ENCODE assay signal across 1 cellular context in the genomic region with DNA sequence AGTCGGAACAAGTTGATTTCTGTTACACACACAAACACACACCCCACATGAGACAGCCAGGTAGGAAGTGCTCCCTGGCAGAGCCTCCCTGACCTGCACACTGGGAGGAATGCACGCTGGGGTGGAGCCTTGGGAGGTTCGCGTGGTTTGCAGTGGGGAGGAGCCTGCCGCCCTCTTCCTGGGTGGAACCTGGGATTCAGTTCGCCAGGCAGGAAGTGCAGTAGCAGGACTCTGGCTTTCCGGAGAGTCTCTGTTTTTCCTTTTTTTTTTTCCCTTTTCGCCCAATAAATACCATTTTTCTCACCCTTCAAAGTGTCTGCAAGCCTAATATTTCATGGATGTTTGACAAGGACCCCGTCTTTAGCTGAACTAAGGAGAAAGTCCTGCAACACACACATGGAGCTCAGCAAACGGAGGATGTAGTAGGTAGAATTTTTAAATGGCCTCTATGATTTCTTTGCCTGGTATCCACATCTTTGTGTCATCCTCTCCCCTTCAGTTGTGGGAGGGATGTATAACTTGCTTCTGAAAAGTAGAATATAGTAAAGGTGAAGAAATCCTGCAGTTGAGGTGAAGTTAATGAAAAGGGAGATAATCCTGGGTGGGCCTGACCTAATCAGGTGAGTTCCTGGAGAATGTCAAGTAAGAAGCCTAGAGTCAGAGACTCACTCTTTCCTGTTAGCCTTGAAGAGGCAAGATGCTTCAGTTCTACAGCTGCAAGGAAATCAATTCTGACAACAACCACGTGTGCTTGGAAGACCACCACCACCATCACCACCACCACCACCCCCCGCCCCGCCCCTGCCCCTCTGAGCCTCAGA.
TF ChIP-seq lines count a peak whose summit lies in the region.

No MANE protein-coding gene starts in this region.

TF ChIP-seq in K562, 482 proteins besides CTCF, POLR2A, EP300 and RAD21 (continued from another document and continues in another):
- TF ChIP-seq MYC (IDR thresholded peaks at IDR 0.05; ENCODE audit: low read depth, low read length): peak; percentile 69; the same call in 1 of the 2 replicates
- no peak for TF ChIP-seq MYC (CRISPR knock-in tag; IDR thresholded peaks at IDR 0.05; ENCODE audit: borderline replicate concordance, low read depth)
- peak; percentile 18; the same call in 1 of the 2 replicates for TF ChIP-seq POLR2AphosphoS5 (IDR thresholded peaks at IDR 0.05; ENCODE audit: control insufficient read depth, insufficient read depth, low read depth, low read length)
- TF ChIP-seq, protein P1, sequence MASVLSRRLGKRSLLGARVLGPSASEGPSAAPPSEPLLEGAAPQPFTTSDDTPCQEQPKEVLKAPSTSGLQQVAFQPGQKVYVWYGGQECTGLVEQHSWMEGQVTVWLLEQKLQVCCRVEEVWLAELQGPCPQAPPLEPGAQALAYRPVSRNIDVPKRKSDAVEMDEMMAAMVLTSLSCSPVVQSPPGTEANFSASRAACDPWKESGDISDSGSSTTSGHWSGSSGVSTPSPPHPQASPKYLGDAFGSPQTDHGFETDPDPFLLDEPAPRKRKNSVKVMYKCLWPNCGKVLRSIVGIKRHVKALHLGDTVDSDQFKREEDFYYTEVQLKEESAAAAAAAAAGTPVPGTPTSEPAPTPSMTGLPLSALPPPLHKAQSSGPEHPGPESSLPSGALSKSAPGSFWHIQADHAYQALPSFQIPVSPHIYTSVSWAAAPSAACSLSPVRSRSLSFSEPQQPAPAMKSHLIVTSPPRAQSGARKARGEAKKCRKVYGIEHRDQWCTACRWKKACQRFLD (CRISPR knock-in tag; IDR thresholded peaks at IDR 0.05): 0 out of 2 replicates have a peak, but pooled peaks have one; percentile 38
- TF ChIP-seq CBX1 (IDR thresholded peaks at IDR 0.05; ENCODE audit: low read depth): no peak
- 0 out of 2 replicates have a peak, but pooled peaks have one; percentile 10 for TF ChIP-seq GABPB2 (CRISPR knock-in tag; conservative IDR thresholded peaks at IDR 0.05)
- TF ChIP-seq EWSR1 (IDR thresholded peaks at IDR 0.05; ENCODE audit: borderline replicate concordance, low read depth, partially characterized antibody): no peak
- TF ChIP-seq POLR2B (IDR thresholded peaks at IDR 0.05; ENCODE audit: low read depth, partially characterized antibody): peak; percentile 59
- TF ChIP-seq NBN (IDR thresholded peaks at IDR 0.05; ENCODE audit: low read depth): no peak
- TF ChIP-seq, protein P2, sequence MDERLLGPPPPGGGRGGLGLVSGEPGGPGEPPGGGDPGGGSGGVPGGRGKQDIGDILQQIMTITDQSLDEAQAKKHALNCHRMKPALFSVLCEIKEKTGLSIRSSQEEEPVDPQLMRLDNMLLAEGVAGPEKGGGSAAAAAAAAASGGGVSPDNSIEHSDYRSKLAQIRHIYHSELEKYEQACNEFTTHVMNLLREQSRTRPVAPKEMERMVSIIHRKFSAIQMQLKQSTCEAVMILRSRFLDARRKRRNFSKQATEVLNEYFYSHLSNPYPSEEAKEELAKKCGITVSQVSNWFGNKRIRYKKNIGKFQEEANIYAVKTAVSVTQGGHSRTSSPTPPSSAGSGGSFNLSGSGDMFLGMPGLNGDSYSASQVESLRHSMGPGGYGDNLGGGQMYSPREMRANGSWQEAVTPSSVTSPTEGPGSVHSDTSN (CRISPR knock-in tag; IDR thresholded peaks at IDR 0.05; ENCODE audit: low read depth): no peak
- TF ChIP-seq, protein P2 (tag; conservative IDR thresholded peaks at IDR 0.05; ENCODE audit: low read depth): no peak
- peak in 1 of 2 experiments; percentile 51; a peak in 2 of 4 replicates for TF ChIP-seq RCOR1 (IDR thresholded peaks at IDR 0.05; ENCODE audit: borderline replicate concordance in 1 of 2, low read depth in 2 of 2, low read length in 2 of 2)
- no peak for TF ChIP-seq ZKSCAN1 (IDR thresholded peaks at IDR 0.05; ENCODE audit: low read depth, low read length)
- TF ChIP-seq ARID1B (IDR thresholded peaks at IDR 0.05): no peak
- TF ChIP-seq SRF (CRISPR knock-in tag; IDR thresholded peaks at IDR 0.05): peak in 1 of 2 experiments; percentile 56; a peak in 1 of 4 replicates
- peak; percentile 16 for TF ChIP-seq ZFP36 (IDR thresholded peaks at IDR 0.05; ENCODE audit: low read depth, low read length, partially characterized antibody)
- TF ChIP-seq NRF1 (conservative IDR thresholded peaks at IDR 0.05 in 1 of 2, IDR thresholded peaks at IDR 0.05 in 1 of 2): 0 out of 4 replicates have a peak, but pooled peaks of 1 of the 2 experiments have one; percentile 15
- TF ChIP-seq HINFP (tag; conservative IDR thresholded peaks at IDR 0.05; ENCODE audit: low read depth): no peak
- TF ChIP-seq TSHZ1 (CRISPR knock-in tag; IDR thresholded peaks at IDR 0.05): no peak
- TF ChIP-seq CREM (IDR thresholded peaks at IDR 0.05; ENCODE audit: low read depth): 0 out of 2 replicates have a peak, but pooled peaks have one; percentile 21
- peak; percentile 77 for TF ChIP-seq GABPA (tag; conservative IDR thresholded peaks at IDR 0.05; ENCODE audit: low read depth)
- TF ChIP-seq FOXM1 (IDR thresholded peaks at IDR 0.05; ENCODE audit: low read depth): peak; percentile 91
- no peak for TF ChIP-seq FOXM1 (CRISPR knock-in tag; IDR thresholded peaks at IDR 0.05; ENCODE audit: low read depth)
- no peak for TF ChIP-seq CBFB (CRISPR knock-in tag; IDR thresholded peaks at IDR 0.05)
- TF ChIP-seq ETV1 (tag; conservative IDR thresholded peaks at IDR 0.05; ENCODE audit: low read depth): 0 out of 2 replicates have a peak, but pooled peaks have one; percentile 16
- TF ChIP-seq POLR2H (tag; IDR thresholded peaks at IDR 0.05; ENCODE audit: low read depth): peak; percentile 79
- TF ChIP-seq ELF1 (tag; IDR thresholded peaks at IDR 0.05): peak; percentile 59
- no peak for TF ChIP-seq NFE2L1 (tag; IDR thresholded peaks at IDR 0.05; ENCODE audit: borderline replicate concordance, low read depth)
- peak; percentile 68 for TF ChIP-seq POLR2G (IDR thresholded peaks at IDR 0.05; ENCODE audit: low read depth, low read length)
- no peak for TF ChIP-seq ZBTB49 (CRISPR knock-in tag; IDR thresholded peaks at IDR 0.05; ENCODE audit: borderline replicate concordance)
- peak; percentile 35; the same call in 1 of the 2 replicates for TF ChIP-seq CXXC5 (CRISPR knock-in tag; IDR thresholded peaks at IDR 0.05)
- no peak for TF ChIP-seq HMG20B (CRISPR knock-in tag; IDR thresholded peaks at IDR 0.05)
- peak; percentile 79; the same call in 1 of the 2 replicates for TF ChIP-seq GTF2E2 (tag; IDR thresholded peaks at IDR 0.05)
- TF ChIP-seq ZNF263 (CRISPR knock-in tag; IDR thresholded peaks at IDR 0.05; ENCODE audit: borderline replicate concordance): peak; percentile 90
- TF ChIP-seq TAF1 (IDR thresholded peaks at IDR 0.05; ENCODE audit: control insufficient read depth, extremely low read depth, insufficient read depth, low read length, severe bottlenecking): peak; percentile 24
- TF ChIP-seq NR2C2 (CRISPR knock-in tag; IDR thresholded peaks at IDR 0.05): no peak
- peak; percentile 61 for TF ChIP-seq NR2C2 (tag; IDR thresholded peaks at IDR 0.05)
- TF ChIP-seq, protein P3, sequence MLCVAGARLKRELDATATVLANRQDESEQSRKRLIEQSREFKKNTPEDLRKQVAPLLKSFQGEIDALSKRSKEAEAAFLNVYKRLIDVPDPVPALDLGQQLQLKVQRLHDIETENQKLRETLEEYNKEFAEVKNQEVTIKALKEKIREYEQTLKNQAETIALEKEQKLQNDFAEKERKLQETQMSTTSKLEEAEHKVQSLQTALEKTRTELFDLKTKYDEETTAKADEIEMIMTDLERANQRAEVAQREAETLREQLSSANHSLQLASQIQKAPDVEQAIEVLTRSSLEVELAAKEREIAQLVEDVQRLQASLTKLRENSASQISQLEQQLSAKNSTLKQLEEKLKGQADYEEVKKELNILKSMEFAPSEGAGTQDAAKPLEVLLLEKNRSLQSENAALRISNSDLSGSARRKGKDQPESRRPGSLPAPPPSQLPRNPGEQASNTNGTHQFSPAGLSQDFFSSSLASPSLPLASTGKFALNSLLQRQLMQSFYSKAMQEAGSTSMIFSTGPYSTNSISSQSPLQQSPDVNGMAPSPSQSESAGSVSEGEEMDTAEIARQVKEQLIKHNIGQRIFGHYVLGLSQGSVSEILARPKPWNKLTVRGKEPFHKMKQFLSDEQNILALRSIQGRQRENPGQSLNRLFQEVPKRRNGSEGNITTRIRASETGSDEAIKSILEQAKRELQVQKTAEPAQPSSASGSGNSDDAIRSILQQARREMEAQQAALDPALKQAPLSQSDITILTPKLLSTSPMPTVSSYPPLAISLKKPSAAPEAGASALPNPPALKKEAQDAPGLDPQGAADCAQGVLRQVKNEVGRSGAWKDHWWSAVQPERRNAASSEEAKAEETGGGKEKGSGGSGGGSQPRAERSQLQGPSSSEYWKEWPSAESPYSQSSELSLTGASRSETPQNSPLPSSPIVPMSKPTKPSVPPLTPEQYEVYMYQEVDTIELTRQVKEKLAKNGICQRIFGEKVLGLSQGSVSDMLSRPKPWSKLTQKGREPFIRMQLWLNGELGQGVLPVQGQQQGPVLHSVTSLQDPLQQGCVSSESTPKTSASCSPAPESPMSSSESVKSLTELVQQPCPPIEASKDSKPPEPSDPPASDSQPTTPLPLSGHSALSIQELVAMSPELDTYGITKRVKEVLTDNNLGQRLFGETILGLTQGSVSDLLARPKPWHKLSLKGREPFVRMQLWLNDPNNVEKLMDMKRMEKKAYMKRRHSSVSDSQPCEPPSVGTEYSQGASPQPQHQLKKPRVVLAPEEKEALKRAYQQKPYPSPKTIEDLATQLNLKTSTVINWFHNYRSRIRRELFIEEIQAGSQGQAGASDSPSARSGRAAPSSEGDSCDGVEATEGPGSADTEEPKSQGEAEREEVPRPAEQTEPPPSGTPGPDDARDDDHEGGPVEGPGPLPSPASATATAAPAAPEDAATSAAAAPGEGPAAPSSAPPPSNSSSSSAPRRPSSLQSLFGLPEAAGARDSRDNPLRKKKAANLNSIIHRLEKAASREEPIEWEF (CRISPR knock-in tag; IDR thresholded peaks at IDR 0.05): no peak
- TF ChIP-seq SAFB2 (IDR thresholded peaks at IDR 0.05; ENCODE audit: borderline replicate concordance, low read depth, low read length, severe bottlenecking): no peak
- TF ChIP-seq JUN (IDR thresholded peaks at IDR 0.05; ENCODE audit: borderline replicate concordance, low read depth, low read length): 0 out of 2 replicates have a peak, but pooled peaks have one; percentile 3
- no peak for TF ChIP-seq JUN (CRISPR knock-in tag; IDR thresholded peaks at IDR 0.05; ENCODE audit: borderline replicate concordance)
- 0 out of 2 replicates have a peak, but pooled peaks have one; percentile 29 for TF ChIP-seq PML (IDR thresholded peaks at IDR 0.05; ENCODE audit: low read length)
